ENCODE assay signal across 8 cellular contexts in genomic region chr12:75635606-75636444, GRCh38.
DNase-seq lines count a peak whose midpoint lies in the region; ATAC-seq and TF ChIP-seq lines count a peak whose summit lies in the region.

No MANE protein-coding gene starts in this region.

- intact Hi-C loops in left ventricle myocardium superior (cut with micrococcal nuclease): no loop called here

- no peak overlapping the region for H3K9ac ChIP-seq in BLaER1 treated with 17β-estradiol and CSF1 and Interleukin-3, amounts not matched to agents 10 nM and 100 nM

- H3K4me3 Mint-ChIP-seq in chondrocyte (ENCODE audit: unreplicated experiment): no peak overlapping the region

- H4K20me1 ChIP-seq in BLaER1 treated with 17β-estradiol and CSF1 and Interleukin-3, amounts not matched to agents 10 nM and 100 nM: no peaks in the 10 kb centered on the region

- no peaks in the 10 kb centered on the region for H3K36me3 Mint-ChIP-seq in chondrocyte (ENCODE audit: low read depth)

- H3K36me3 ChIP-seq in BLaER1 treated with 17β-estradiol and CSF1 and Interleukin-3, amounts not matched to agents 10 nM and 100 nM: no peaks in the 10 kb centered on the region

- H3K4me1 Mint-ChIP-seq in chondrocyte (ENCODE audit: low read depth): peaks cover 11% of the 10 kb centered on the region

- peak overlapping the region in 6 of 11 experiments; percentile 10 to 42 (median 27); a peak in 8 of 22 replicates for H3K4me2 ChIP-seq in BLaER1 treated with 17β-estradiol and CSF1 and Interleukin-3, amounts not matched to agents 10 nM and 100 nM

- H3K27ac ChIP-seq in BLaER1 treated with 17β-estradiol and CSF1 and Interleukin-3, amounts not matched to agents 10 nM and 100 nM: no peak overlapping the region

- ATAC-seq in GM21576 (IDR thresholded peaks at IDR 0.05; ENCODE audit: unreplicated experiment) (peak; percentile 67), HG03108 (IDR thresholded peaks at IDR 0.05; ENCODE audit: unreplicated experiment) (no peak), GM21528 (IDR thresholded peaks at IDR 0.05; ENCODE audit: low FRiP score, unreplicated experiment) (no peak), left ventricle myocardium superior (no peak)

- no peaks in the 10 kb centered on the region for H3K27me3 ChIP-seq in BLaER1 treated with 17β-estradiol and CSF1 and Interleukin-3, amounts not matched to agents 10 nM and 100 nM

- no peak overlapping the region for H3K27ac Mint-ChIP-seq in chondrocyte (ENCODE audit: unreplicated experiment)

- H3K9me3 ChIP-seq in BLaER1 treated with 17β-estradiol and CSF1 and Interleukin-3, amounts not matched to agents 10 nM and 100 nM (replicated peaks in 1 of 11): peaks cover 0 to 5% (median 0%) of the 10 kb centered on the region in 11 experiments; a peak in 1 of 22 replicates

- DNase-seq in OCI-M1 (lab: John Stamatoyannopoulos, UW) (peak; percentile 50), fibroblast of peridontal ligament (ENCODE audit: extremely low read depth) (peak; percentile 70), left ventricle myocardium superior (no peak), chondrocyte (ENCODE audit: low spot score) (no peak)

- H3K4me3 ChIP-seq in BLaER1 treated with 17β-estradiol and CSF1 and Interleukin-3, amounts not matched to agents 10 nM and 100 nM: no peak overlapping the region

- H3K4me1 ChIP-seq in BLaER1 treated with 17β-estradiol and CSF1 and Interleukin-3, amounts not matched to agents 10 nM and 100 nM: peaks cover 12 to 26% (median 17%) of the 10 kb centered on the region in 10 experiments

- H3K27me3 Mint-ChIP-seq in chondrocyte (ENCODE audit: low read depth): peaks cover 3% of the 10 kb centered on the region

- no peaks in the 10 kb centered on the region for H3K9me3 Mint-ChIP-seq in chondrocyte (ENCODE audit: low read depth)

- no peak for TF ChIP-seq CTCF in chondrocyte (IDR thresholded peaks at IDR 0.05)

Comparison
In these comparisons a context has a peak if more than half of its experiments do, and no peak if none do; other contexts are left out.
1. DNase-seq: peak in OCI-M1 (single experiment) and fibroblast of peridontal ligament (single experiment); none in left ventricle myocardium superior (single experiment) and chondrocyte (single experiment).